8 cellular contexts compared by ENCODE assay signal in the genomic region with DNA sequence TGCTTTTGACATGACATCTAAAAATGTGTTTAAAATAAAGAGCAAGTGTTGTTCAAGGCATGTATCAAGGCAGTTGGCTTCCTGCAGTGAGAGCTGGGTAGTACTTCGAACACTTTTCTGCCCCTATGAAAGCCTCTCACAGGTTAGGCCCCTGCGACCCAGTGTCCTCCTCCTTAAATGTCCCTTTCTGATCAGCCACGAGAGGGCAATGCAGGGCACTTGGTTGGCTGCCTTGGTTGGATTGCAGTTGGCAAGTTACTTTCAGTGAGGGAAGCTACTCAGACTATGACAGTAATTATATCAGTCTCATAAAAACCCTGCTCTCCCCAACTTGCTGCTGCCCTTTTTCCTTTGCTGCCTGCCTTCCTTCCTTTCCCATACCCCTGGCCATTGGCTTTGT.
DNase-seq lines count a peak whose midpoint lies in the region; ATAC-seq and TF ChIP-seq lines count a peak whose summit lies in the region.

No MANE protein-coding gene starts in this region.

- intact Hi-C loops in right cardiac atrium (cut with DNase I), result no loop called here
- intact Hi-C loops in activated T-helper 1 cell treated with anti-CD3 and anti-CD28 coated beads, Interleukin-12 subunit alpha, Interleukin-12 subunit beta, Interleukin-2, Interleukin-4 antibody, amounts not matched to agents 30 ng/mL and 10 ng/mL and 1 ng/mL, durations not matched to agents 14 hours and 24 hours and 36 hours (cut with micrococcal nuclease), result no loop called here

- 36% methylated on average over 3 of the region's 3 CpGs for WGBS in right cardiac atrium

- peaks cover 7% of the 10 kb centered on the region for H3K9me3 Mint-ChIP-seq in activated T-helper 1 cell treated with anti-CD3 and anti-CD28 coated beads, Interleukin-12 subunit alpha, Interleukin-12 subunit beta, Interleukin-2, Interleukin-4 antibody, amounts not matched to agents 30 ng/mL and 10 ng/mL and 1 ng/mL, durations not matched to agents 14 hours and 24 hours and 36 hours
- peaks cover 0 to 11% (median 0%) of the 10 kb centered on the region in 5 donors for H3K9me3 Mint-ChIP-seq in CD8-positive, alpha-beta memory T cell

- H3K36me3 Mint-ChIP-seq in activated T-helper 1 cell treated with anti-CD3 and anti-CD28 coated beads, Interleukin-12 subunit alpha, Interleukin-12 subunit beta, Interleukin-2, Interleukin-4 antibody, amounts not matched to agents 30 ng/mL and 10 ng/mL and 1 ng/mL, durations not matched to agents 14 hours and 24 hours and 36 hours (ENCODE audit: low read depth), result no peaks in the 10 kb centered on the region
- no peaks in the 10 kb centered on the region for H3K36me3 Mint-ChIP-seq in CD8-positive, alpha-beta memory T cell

- no peak overlapping the region for H3K4me3 Mint-ChIP-seq in activated T-helper 1 cell treated with anti-CD3 and anti-CD28 coated beads, Interleukin-12 subunit alpha, Interleukin-12 subunit beta, Interleukin-2, Interleukin-4 antibody, amounts not matched to agents 30 ng/mL and 10 ng/mL and 1 ng/mL, durations not matched to agents 14 hours and 24 hours and 36 hours
- no peak overlapping the region for H3K4me3 Mint-ChIP-seq in CD8-positive, alpha-beta memory T cell

- no peaks in the 10 kb centered on the region for H3K27me3 Mint-ChIP-seq in activated T-helper 1 cell treated with anti-CD3 and anti-CD28 coated beads, Interleukin-12 subunit alpha, Interleukin-12 subunit beta, Interleukin-2, Interleukin-4 antibody, amounts not matched to agents 30 ng/mL and 10 ng/mL and 1 ng/mL, durations not matched to agents 14 hours and 24 hours and 36 hours (ENCODE audit: insufficient read depth)
- no peaks in the 10 kb centered on the region for H3K27me3 Mint-ChIP-seq in CD8-positive, alpha-beta memory T cell

- no peaks in the 10 kb centered on the region for H3K36me3 ChIP-seq in CD8-positive, alpha-beta memory T cell (ENCODE audit: insufficient read depth, low read length)

- POLR2A ChIA-PET in CD8-positive, alpha-beta memory T cell (lab: Charles Lee), result no interaction called here

- no peak overlapping the region for H3K27ac Mint-ChIP-seq in activated T-helper 1 cell treated with anti-CD3 and anti-CD28 coated beads, Interleukin-12 subunit alpha, Interleukin-12 subunit beta, Interleukin-2, Interleukin-4 antibody, amounts not matched to agents 30 ng/mL and 10 ng/mL and 1 ng/mL, durations not matched to agents 14 hours and 24 hours and 36 hours
- H3K27ac Mint-ChIP-seq in CD8-positive, alpha-beta memory T cell, result no peak overlapping the region

- peak; percentile 66 for DNase-seq in COLO668 (lab: John Stamatoyannopoulos, UW; ENCODE audit: unreplicated experiment)
- DNase-seq in RPMI7951 (ENCODE audit: low read depth), result peak; percentile 67
- peak; percentile 27 to 67 (median 67) for DNase-seq in right cardiac atrium
- DNase-seq in activated T-helper 1 cell treated with anti-CD3 and anti-CD28 coated beads, Interleukin-12 subunit alpha, Interleukin-12 subunit beta, Interleukin-2, Interleukin-4 antibody, amounts not matched to agents 30 ng/mL and 10 ng/mL and 1 ng/mL, durations not matched to agents 14 hours and 24 hours and 36 hours (ENCODE audit: low spot score), result no peak
- DNase-seq in GM19238 (ENCODE audit: insufficient read length, low spot score), result no peak
- DNase-seq in GM03348 (ENCODE audit: low spot score), result no peak
- DNase-seq in CD8-positive, alpha-beta memory T cell, result no peak

- peaks cover 6% of the 10 kb centered on the region for H3K4me1 ChIP-seq in right cardiac atrium (ENCODE audit: control insufficient read depth, insufficient read depth, low read length)
- no peaks in the 10 kb centered on the region for H3K4me1 ChIP-seq in CD8-positive, alpha-beta memory T cell (ENCODE audit: insufficient read depth, low read length)

- no peak for TF ChIP-seq EP300 in Ishikawa (IDR thresholded peaks at IDR 0.05; ENCODE audit: borderline replicate concordance)

- no peak overlapping the region for H3K4me3 ChIP-seq in right cardiac atrium (ENCODE audit: low read length)
- H3K4me3 ChIP-seq in CD8-positive, alpha-beta memory T cell (ENCODE audit: low read length), result no peak overlapping the region

- no peaks in the 10 kb centered on the region for H3K9me3 ChIP-seq in right cardiac atrium (ENCODE audit: control insufficient read depth, low read length)
- no peaks in the 10 kb centered on the region for H3K9me3 ChIP-seq in CD8-positive, alpha-beta memory T cell (ENCODE audit: low read length)

- ATAC-seq in right cardiac atrium, result peak; percentile 28 to 35

- H3K27me3 ChIP-seq in right cardiac atrium (ENCODE audit: control insufficient read depth, insufficient read depth), result no peaks in the 10 kb centered on the region
- no peaks in the 10 kb centered on the region for H3K27me3 ChIP-seq in CD8-positive, alpha-beta memory T cell (ENCODE audit: insufficient read depth, low read length, poor library complexity, severe bottlenecking)

- CTCF ChIA-PET in CD8-positive, alpha-beta memory T cell (lab: Charles Lee), result no interaction called here

- H3K27ac ChIP-seq in right cardiac atrium (ENCODE audit: low read length), result peak overlapping the region; percentile 34
- no peak overlapping the region for H3K27ac ChIP-seq in CD8-positive, alpha-beta memory T cell (ENCODE audit: low read depth, low read length)

- no peaks in the 10 kb centered on the region for H3K4me1 Mint-ChIP-seq in activated T-helper 1 cell treated with anti-CD3 and anti-CD28 coated beads, Interleukin-12 subunit alpha, Interleukin-12 subunit beta, Interleukin-2, Interleukin-4 antibody, amounts not matched to agents 30 ng/mL and 10 ng/mL and 1 ng/mL, durations not matched to agents 14 hours and 24 hours and 36 hours (ENCODE audit: low read depth)
- H3K4me1 Mint-ChIP-seq in CD8-positive, alpha-beta memory T cell, result no peaks in the 10 kb centered on the region

- peak; percentile 19; the same call in 1 of the 2 replicates for TF ChIP-seq RAD21 in Ishikawa (IDR thresholded peaks at IDR 0.05; ENCODE audit: low read depth)

TF ChIP-seq in Ishikawa, 13 proteins besides CTCF, POLR2A, EP300 and RAD21:
- TF ChIP-seq FOXM1 (IDR thresholded peaks at IDR 0.05; ENCODE audit: borderline replicate concordance, low read depth) (no peak), TCF12 (IDR thresholded peaks at IDR 0.05; ENCODE audit: low read depth) (no peak), YY1 (IDR thresholded peaks at IDR 0.05; ENCODE audit: low read depth) (no peak), ZBTB7A (IDR thresholded peaks at IDR 0.05; ENCODE audit: low read depth) (no peak), TEAD4 (IDR thresholded peaks at IDR 0.05) (no peak), CEBPB (IDR thresholded peaks at IDR 0.05) (no peak), TAF1 (IDR thresholded peaks at IDR 0.05; ENCODE audit: low read depth) (no peak), EGR1 (IDR thresholded peaks at IDR 0.05) (no peak), USF1 (IDR thresholded peaks at IDR 0.05) (no peak)

Comparison
In these comparisons a context has a peak if more than half of its experiments do, and no peak if none do; other contexts are left out.
1. DNase-seq: peak in COLO668 (single experiment), RPMI7951 (single experiment) and right cardiac atrium (3 of 3); none in activated T-helper 1 cell treated with anti-CD3 and anti-CD28 coated beads, Interleukin-12 subunit alpha, Interleukin-12 subunit beta, Interleukin-2, Interleukin-4 antibody, amounts not matched to agents 30 ng/mL and 10 ng/mL and 1 ng/mL, durations not matched to agents 14 hours and 24 hours and 36 hours (single experiment), GM19238 (single experiment), GM03348 (single experiment) and CD8-positive, alpha-beta memory T cell (0 of 5).